ENCODE assay signal across 1 cellular context in the genomic region with DNA sequence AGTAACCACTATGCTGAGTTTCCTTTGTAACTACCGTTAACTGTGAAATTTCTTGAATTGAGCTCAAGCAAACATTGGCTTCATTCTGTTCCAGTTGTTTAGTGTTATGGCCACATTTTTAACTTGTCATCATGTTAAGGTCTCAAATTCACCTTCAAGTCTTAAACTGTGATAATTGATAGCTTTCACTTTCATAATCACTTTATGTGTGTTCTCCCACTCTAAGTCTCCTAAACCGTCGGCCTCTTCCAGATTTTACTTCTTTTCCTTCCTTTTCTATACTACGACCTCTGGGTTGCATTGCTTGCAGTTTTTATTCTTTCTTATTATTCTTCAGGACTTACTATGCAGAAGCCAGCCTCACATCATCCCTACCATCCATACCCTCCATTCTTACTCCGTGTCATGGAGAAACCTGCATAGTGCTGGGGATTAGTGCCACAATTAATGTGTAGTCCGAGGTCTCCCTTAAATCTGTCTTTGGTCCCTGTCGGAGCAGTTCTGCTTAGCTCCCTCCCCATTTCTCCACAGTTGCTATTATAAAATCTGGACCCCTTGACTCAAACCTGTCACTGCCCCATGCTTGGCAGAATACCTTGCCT.
A peak's percentile ranks its signal among the peaks of the same experiment; 100 is the strongest.
TF ChIP-seq lines count a peak whose summit lies in the region.

No MANE protein-coding gene starts in this region.

TF ChIP-seq in K562, 482 proteins besides CTCF, POLR2A, EP300 and RAD21:
- TF ChIP-seq POLR2G (IDR thresholded peaks at IDR 0.05; ENCODE audit: low read depth, low read length) (no peak), MEIS2 (IDR thresholded peaks at IDR 0.05; ENCODE audit: partially characterized antibody) (peak; percentile 26)
- TF ChIP-seq, protein P1, sequence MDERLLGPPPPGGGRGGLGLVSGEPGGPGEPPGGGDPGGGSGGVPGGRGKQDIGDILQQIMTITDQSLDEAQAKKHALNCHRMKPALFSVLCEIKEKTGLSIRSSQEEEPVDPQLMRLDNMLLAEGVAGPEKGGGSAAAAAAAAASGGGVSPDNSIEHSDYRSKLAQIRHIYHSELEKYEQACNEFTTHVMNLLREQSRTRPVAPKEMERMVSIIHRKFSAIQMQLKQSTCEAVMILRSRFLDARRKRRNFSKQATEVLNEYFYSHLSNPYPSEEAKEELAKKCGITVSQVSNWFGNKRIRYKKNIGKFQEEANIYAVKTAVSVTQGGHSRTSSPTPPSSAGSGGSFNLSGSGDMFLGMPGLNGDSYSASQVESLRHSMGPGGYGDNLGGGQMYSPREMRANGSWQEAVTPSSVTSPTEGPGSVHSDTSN (CRISPR knock-in tag; IDR thresholded peaks at IDR 0.05; ENCODE audit: low read depth), result no peak
- TF ChIP-seq, protein P1 (tag; conservative IDR thresholded peaks at IDR 0.05; ENCODE audit: low read depth), result peak; percentile 39; the same call in 1 of the 2 replicates
TF ChIP-seq in K562: peak in this region for 2.
